7 cellular contexts compared by ENCODE assay signal in the genomic region with DNA sequence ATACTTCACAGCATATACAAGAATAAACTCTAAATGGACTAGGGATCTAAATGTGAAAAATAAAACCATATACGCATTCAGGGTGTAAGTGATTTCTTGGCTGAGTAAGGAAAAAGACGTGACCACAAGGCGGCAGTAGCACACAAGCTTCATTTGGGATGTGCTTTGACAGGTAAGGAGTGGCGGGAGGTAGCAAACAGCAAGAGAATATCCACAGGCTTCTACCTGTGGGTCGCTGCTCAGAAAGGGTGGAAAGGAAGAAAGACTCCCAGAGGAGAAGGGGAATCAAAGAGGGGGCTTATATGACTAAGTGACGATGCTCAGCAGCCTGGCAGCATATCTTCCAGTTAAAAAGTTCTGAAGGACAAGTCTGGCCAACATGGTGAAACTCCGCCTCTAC. TPM values are rescaled to one million over a fixed set of nuclear protein-coding genes. Genes with fewer than 3 reads are reported as not detected.
A peak's percentile ranks its signal among the peaks of the same experiment; 100 is the strongest.
DNase-seq lines count a peak whose midpoint lies in the region; ATAC-seq, FAIRE-seq and TF ChIP-seq lines count a peak whose summit lies in the region.

No MANE protein-coding gene starts in this region.

- no peak for TF ChIP-seq POLR2A in breast epithelium (IDR thresholded peaks at IDR 0.05)

- ATAC-seq in WTC11 (peak; percentile 53), GM21576 (IDR thresholded peaks at IDR 0.05; ENCODE audit: unreplicated experiment) (no peak)

- no peak overlapping the region for H3K27ac ChIP-seq in breast epithelium

- H3K36me3 ChIP-seq in breast epithelium (no peaks in the 10 kb centered on the region), kidney epithelial cell (ENCODE audit: control insufficient read depth, insufficient read depth, low read length) (no peaks in the 10 kb centered on the region)

- H3K4me1 Mint-ChIP-seq in WTC11 = peaks cover 46% of the 10 kb centered on the region

- peak; percentile 49 for FAIRE-seq in GM18507 (lab: Jason Lieb, UNC)

- intact Hi-C loops in breast epithelium (cut with DNase I; ENCODE audit: low total_unique reads) = no loop called here

- H3K9me3 ChIP-seq in breast epithelium = no peaks in the 10 kb centered on the region

- CTCF ChIA-PET in WTC11 (lab: Charles Lee) = interaction anchor here (1.0 to 1.7 kb wide), 5 partner anchors 15 to 248 kb away, joined by 5 to 7 read pairs (median 6); a partner anchor contains a TSS

- H3K4me3 ChIP-seq in breast epithelium = no peak overlapping the region
- H3K4me3 ChIP-seq in kidney epithelial cell (ENCODE audit: low read depth, low read length) = no peak overlapping the region

- TF ChIP-seq CTCF in WTC11 (IDR thresholded peaks at IDR 0.05) = peak; percentile 64; the same call in 1 of the 2 replicates
- peak in 2 of 3 donors; percentile 50 to 63 for TF ChIP-seq CTCF in breast epithelium (IDR thresholded peaks at IDR 0.05)
- peak; percentile 69 for TF ChIP-seq CTCF in kidney epithelial cell (IDR thresholded peaks at IDR 0.05; ENCODE audit: insufficient read depth, low read length, poor library complexity, severe bottlenecking)

- H3K27me3 ChIP-seq in breast epithelium (no peaks in the 10 kb centered on the region), kidney epithelial cell (ENCODE audit: control insufficient read depth, insufficient read depth, low read length) (no peaks in the 10 kb centered on the region)

- H3K4me1 ChIP-seq in breast epithelium = no peaks in the 10 kb centered on the region

- no peaks in the 10 kb centered on the region for H3K9me3 Mint-ChIP-seq in WTC11

- H3K4me3 Mint-ChIP-seq in WTC11 = peak overlapping the region; percentile 0; the same call in 1 of the 2 replicates

- H3K27me3 Mint-ChIP-seq in WTC11 (ENCODE audit: low read depth) = no peaks in the 10 kb centered on the region; the same call in 1 of the 2 replicates

- POLR2A ChIA-PET in WTC11 (lab: Charles Lee) = interaction anchor here (1.0 kb wide), 1 partner anchor 35 kb away, joined by 3 read pairs; a partner anchor contains a TSS

- H3K36me3 Mint-ChIP-seq in WTC11 = peaks cover 6% of the 10 kb centered on the region; the same call in 1 of the 2 replicates

- no peak for DNase-seq in GM18507 (ENCODE audit: extremely low spot score, insufficient read length, low read depth)
- peak; percentile 76 for DNase-seq in NCI-H2171 treated with DMSO at 0.1 percent for 48 hours (lab: John Stamatoyannopoulos, UW)
- DNase-seq in WTC11 (ENCODE audit: low spot score) = peak; percentile 83
- DNase-seq in breast epithelium (ENCODE audit: low spot score in 2 of 2) = peak; percentile 70 to 78
- DNase-seq in kidney epithelial cell (ENCODE audit: low read depth) = no peak
- DNase-seq in stimulated activated CD4-positive, alpha-beta T cell treated with anti-CD3 and anti-CD28 coated beads, Interleukin-2, amount 100 ng/mL, for 48 hours = peak; percentile 69 to 76

- peak overlapping the region; percentile 59; the same call in 1 of the 2 replicates for H3K27ac Mint-ChIP-seq in WTC11

TF ChIP-seq in WTC11, 78 proteins besides CTCF, POLR2A, EP300 and RAD21:
- no peak for TF ChIP-seq TEAD4 (CRISPR knock-in tag; IDR thresholded peaks at IDR 0.05)
- TF ChIP-seq PRRX2 (CRISPR knock-in tag; IDR thresholded peaks at IDR 0.05) = no peak
- no peak for TF ChIP-seq ZNF416 (CRISPR knock-in tag; IDR thresholded peaks at IDR 0.05)
- no peak for TF ChIP-seq CREM (CRISPR knock-in tag; IDR thresholded peaks at IDR 0.05)
- no peak for TF ChIP-seq ESRRA (CRISPR knock-in tag; IDR thresholded peaks at IDR 0.05; ENCODE audit: borderline replicate concordance)
- TF ChIP-seq IRF2 (CRISPR knock-in tag; IDR thresholded peaks at IDR 0.05; ENCODE audit: borderline replicate concordance, low read depth) = no peak
- TF ChIP-seq, protein P1, sequence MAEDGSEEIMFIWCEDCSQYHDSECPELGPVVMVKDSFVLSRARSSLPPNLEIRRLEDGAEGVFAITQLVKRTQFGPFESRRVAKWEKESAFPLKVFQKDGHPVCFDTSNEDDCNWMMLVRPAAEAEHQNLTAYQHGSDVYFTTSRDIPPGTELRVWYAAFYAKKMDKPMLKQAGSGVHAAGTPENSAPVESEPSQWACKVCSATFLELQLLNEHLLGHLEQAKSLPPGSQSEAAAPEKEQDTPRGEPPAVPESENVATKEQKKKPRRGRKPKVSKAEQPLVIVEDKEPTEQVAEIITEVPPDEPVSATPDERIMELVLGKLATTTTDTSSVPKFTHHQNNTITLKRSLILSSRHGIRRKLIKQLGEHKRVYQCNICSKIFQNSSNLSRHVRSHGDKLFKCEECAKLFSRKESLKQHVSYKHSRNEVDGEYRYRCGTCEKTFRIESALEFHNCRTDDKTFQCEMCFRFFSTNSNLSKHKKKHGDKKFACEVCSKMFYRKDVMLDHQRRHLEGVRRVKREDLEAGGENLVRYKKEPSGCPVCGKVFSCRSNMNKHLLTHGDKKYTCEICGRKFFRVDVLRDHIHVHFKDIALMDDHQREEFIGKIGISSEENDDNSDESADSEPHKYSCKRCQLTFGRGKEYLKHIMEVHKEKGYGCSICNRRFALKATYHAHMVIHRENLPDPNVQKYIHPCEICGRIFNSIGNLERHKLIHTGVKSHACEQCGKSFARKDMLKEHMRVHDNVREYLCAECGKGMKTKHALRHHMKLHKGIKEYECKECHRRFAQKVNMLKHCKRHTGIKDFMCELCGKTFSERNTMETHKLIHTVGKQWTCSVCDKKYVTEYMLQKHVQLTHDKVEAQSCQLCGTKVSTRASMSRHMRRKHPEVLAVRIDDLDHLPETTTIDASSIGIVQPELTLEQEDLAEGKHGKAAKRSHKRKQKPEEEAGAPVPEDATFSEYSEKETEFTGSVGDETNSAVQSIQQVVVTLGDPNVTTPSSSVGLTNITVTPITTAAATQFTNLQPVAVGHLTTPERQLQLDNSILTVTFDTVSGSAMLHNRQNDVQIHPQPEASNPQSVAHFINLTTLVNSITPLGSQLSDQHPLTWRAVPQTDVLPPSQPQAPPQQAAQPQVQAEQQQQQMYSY (CRISPR knock-in tag; IDR thresholded peaks at IDR 0.05) = no peak
- TF ChIP-seq RELA (CRISPR knock-in tag; IDR thresholded peaks at IDR 0.05; ENCODE audit: borderline replicate concordance) = no peak
- TF ChIP-seq ZNF671 (CRISPR knock-in tag; IDR thresholded peaks at IDR 0.05) = no peak

RNA-seq across cellular contexts. Expression of a gene that starts 2.5 kb away (rescaled TPM):
- total RNA-seq in WTC11 (2021) (181 to 203 TPM (median 185 TPM) in 3 replicates), breast epithelium (10 to 100 TPM; 20.8 to 55.9 (median 36.1) TPM), kidney epithelial cell (37.9 and 39.2 TPM in 2 replicates)

RNA-seq across cellular contexts. Expression of a gene that starts 34.3 kb away (rescaled TPM):
- total RNA-seq in WTC11 (2021) (39.2 to 67.9 TPM (median 40.7 TPM) in 3 replicates), breast epithelium (10 to 100 TPM; 19.5 to 63.1 (median 29.5) TPM), kidney epithelial cell (30.8 and 40.8 TPM in 2 replicates)

RNA-seq across cellular contexts. Expression of a gene that starts 48.3 kb away (rescaled TPM):
- total RNA-seq in WTC11 (2021) (27.1 to 30.3 TPM (median 27.2 TPM) in 3 replicates), breast epithelium (10 to 100 TPM; 11.5 to 22.4 (median 12.3) TPM), kidney epithelial cell (12.4 and 14.9 TPM in 2 replicates)

Comparison
In these comparisons a context has a peak if more than half of its experiments do, and no peak if none do; other contexts are left out.
1. DNase-seq: peak in NCI-H2171 treated with DMSO at 0.1 percent for 48 hours (single experiment), WTC11 (single experiment), breast epithelium (2 of 2) and stimulated activated CD4-positive, alpha-beta T cell treated with anti-CD3 and anti-CD28 coated beads, Interleukin-2, amount 100 ng/mL, for 48 hours (2 of 2); none in GM18507 (single experiment) and kidney epithelial cell (single experiment).
2. Peak in every context shown above with its lines, with median percentiles within 50 percentile points of each other: CTCF ChIP-seq.